ENCODE assay signal across 19 cellular contexts in the genomic region with DNA sequence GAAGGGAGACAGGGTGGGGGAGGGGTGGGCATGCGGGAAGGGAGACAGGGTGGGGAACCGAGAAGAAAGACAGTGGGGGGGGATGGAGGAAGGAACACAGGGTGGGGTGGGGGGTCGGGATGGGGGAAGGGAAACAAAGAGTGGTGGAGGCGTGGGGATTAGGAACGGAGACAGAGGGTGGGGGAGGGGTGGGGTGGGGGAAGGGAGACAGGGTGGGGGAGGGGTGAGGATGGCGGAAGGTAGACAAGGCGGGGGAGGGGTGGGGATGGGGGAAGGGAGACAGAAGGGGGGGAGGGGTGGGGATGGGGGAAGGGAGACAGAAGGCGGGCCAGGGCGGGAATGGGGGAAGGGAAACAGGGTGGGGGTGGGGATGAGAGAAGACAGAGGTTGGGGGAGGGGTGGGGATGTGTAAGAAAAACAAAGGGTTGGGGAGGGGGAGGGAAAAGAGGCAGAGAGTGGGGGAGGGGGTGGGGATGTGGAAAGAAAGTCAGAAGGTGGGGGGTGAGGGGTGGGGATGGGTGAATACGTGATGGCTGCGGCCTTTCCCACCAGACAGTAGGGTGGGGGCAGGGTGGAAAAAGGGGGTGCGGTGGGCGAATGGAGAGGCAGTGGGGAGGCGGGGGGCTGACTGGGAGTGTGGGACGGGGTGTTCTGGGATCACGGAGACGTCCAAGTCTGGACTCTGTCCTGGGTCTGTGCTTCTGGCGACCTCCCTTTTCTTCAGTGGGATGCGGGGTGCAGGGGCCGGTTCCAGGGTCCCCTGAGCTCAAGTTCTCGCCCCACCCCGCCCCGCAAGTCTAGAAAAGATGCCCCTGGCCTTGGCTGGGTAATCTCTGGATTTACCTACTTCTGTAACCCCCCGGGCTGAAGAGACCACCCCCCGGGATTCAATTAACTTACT. TPM values are rescaled to one million over a fixed set of nuclear protein-coding genes. Genes with fewer than 3 reads are reported as not detected.
A peak's percentile ranks its signal among the peaks of the same experiment; 100 is the strongest.
DNase-seq lines count a peak whose midpoint lies in the region; ATAC-seq and TF ChIP-seq lines count a peak whose summit lies in the region.
"Had no signal": no experiment of that assay in that cellular context is flagged by ENCODE, and none has a peak within 500 bp of the region (broad histone marks: within the 10 kb centered on the region; RNA-seq: fewer than 3 reads in every experiment).

No MANE protein-coding gene starts in this region.

- RAD21 ChIA-PET in HCT116 (lab: Charles Lee; ENCODE audit: low non-redundant PET in 1 of 2, low total read pairs in 2 of 2, uncharacterized antibody in 2 of 2, unreplicated experiment in 2 of 2), result no interaction called here

- H3K9me3 ChIP-seq in CD8-positive, alpha-beta memory T cell (ENCODE audit: low read length), result no peaks in the 10 kb centered on the region
- H3K9me3 ChIP-seq in HCT116 (ENCODE audit: control insufficient read depth in 1 of 2, insufficient read depth in 1 of 2, low read depth in 1 of 2, low read length in 2 of 2) (no peaks in the 10 kb centered on the region), OCI-LY1 (ENCODE audit: low read length) (no peaks in the 10 kb centered on the region), PC-9 (ENCODE audit: insufficient read depth, low read depth) (no peaks in the 10 kb centered on the region), prostate gland (no peaks in the 10 kb centered on the region), Peyer's patch (no peaks in the 10 kb centered on the region)
- H3K9me3 ChIP-seq: gastroesophageal sphincter, suprapubic skin had no signal

- H3K27me3 Mint-ChIP-seq in CD8-positive, alpha-beta memory T cell, result peaks cover 0 to 2% of the 10 kb centered on the region in 2 donors
- H3K27me3 Mint-ChIP-seq: activated CD4-positive, alpha-beta T cell treated with anti-CD3 and anti-CD28 coated beads, Interleukin-2, amount 10 ng/mL, durations not matched to agents 7 days and 5 days had no signal

- TF ChIP-seq RAD21 in HCT116 (IDR thresholded peaks at IDR 0.05; ENCODE audit: low read depth), result no peak

- H4K20me1 ChIP-seq in HCT116 (ENCODE audit: insufficient read depth) (no peaks in the 10 kb centered on the region), OCI-LY1 (ENCODE audit: insufficient read depth, low read length) (no peaks in the 10 kb centered on the region), PC-9 (ENCODE audit: insufficient read depth) (no peaks in the 10 kb centered on the region)

- peak; percentile 13; the same call in 1 of the 2 replicates for ATAC-seq in HCT116
- ATAC-seq: gastroesophageal sphincter, left cardiac atrium had no signal

- H3K27ac Mint-ChIP-seq in CD8-positive, alpha-beta memory T cell, result no peak overlapping the region
- H3K27ac Mint-ChIP-seq: activated CD4-positive, alpha-beta T cell treated with anti-CD3 and anti-CD28 coated beads, Interleukin-2, amount 10 ng/mL, durations not matched to agents 7 days and 5 days; CD14-positive monocyte had no signal

- intact Hi-C loops in HCT116 (cut with micrococcal nuclease) (no loop called here), PC-9 (cut with micrococcal nuclease; ENCODE audit: unreplicated experiment) (no loop called here), prostate gland (cut with DNase I) (no loop called here)

- TF ChIP-seq CTCF in HCT116 (IDR thresholded peaks at IDR 0.05 in 2 of 3, conservative IDR thresholded peaks at IDR 0.05 in 1 of 3; ENCODE audit: borderline replicate concordance in 1 of 3, insufficient read depth in 1 of 3, low read depth in 2 of 3, low read length in 2 of 3) (no peak), OCI-LY1 (IDR thresholded peaks at IDR 0.05; ENCODE audit: low read length) (no peak), kidney epithelial cell (IDR thresholded peaks at IDR 0.05; ENCODE audit: insufficient read depth, low read length, poor library complexity, severe bottlenecking) (no peak), PC-9 (conservative IDR thresholded peaks at IDR 0.05) (no peak), prostate gland (IDR thresholded peaks at IDR 0.05) (no peak), Peyer's patch (IDR thresholded peaks at IDR 0.05) (no peak)

- H3K36me3 ChIP-seq in CD8-positive, alpha-beta memory T cell (ENCODE audit: insufficient read depth, low read length), result no peaks in the 10 kb centered on the region
- 0 out of 4 replicates have a peak, but pooled peaks cover 0 to 3% of the 10 kb centered on the region in 2 experiments for H3K36me3 ChIP-seq in HCT116 (ENCODE audit: control insufficient read depth in 1 of 2, insufficient read depth in 2 of 2, low read length in 2 of 2)
- H3K36me3 ChIP-seq in OCI-LY1 (ENCODE audit: insufficient read depth, low read length), result peaks cover 15% of the 10 kb centered on the region; the same call in 1 of the 2 replicates
- no peaks in the 10 kb centered on the region for H3K36me3 ChIP-seq in kidney epithelial cell (ENCODE audit: control insufficient read depth, insufficient read depth, low read length)
- no peaks in the 10 kb centered on the region for H3K36me3 ChIP-seq in PC-9 (ENCODE audit: low read depth)
- H3K36me3 ChIP-seq in prostate gland, result no peaks in the 10 kb centered on the region
- H3K36me3 ChIP-seq in Peyer's patch, result no peaks in the 10 kb centered on the region
- H3K36me3 ChIP-seq: gastroesophageal sphincter, suprapubic skin had no signal

- H3K4me1 ChIP-seq in CD8-positive, alpha-beta memory T cell (ENCODE audit: insufficient read depth, low read length), result peaks cover 8% of the 10 kb centered on the region
- peaks cover 0 to 11% of the 10 kb centered on the region in 2 experiments; a peak in 2 of 4 replicates for H3K4me1 ChIP-seq in HCT116 (ENCODE audit: control insufficient read depth in 1 of 2, insufficient read depth in 2 of 2, low read length in 2 of 2)
- H3K4me1 ChIP-seq in OCI-LY1 (ENCODE audit: insufficient read depth, low read length, severe bottlenecking), result peaks cover 8% of the 10 kb centered on the region
- H3K4me1 ChIP-seq in PC-9 (replicated peaks; ENCODE audit: insufficient read depth), result no peaks in the 10 kb centered on the region
- no peaks in the 10 kb centered on the region for H3K4me1 ChIP-seq in prostate gland (replicated peaks)
- H3K4me1 ChIP-seq in Peyer's patch, result no peaks in the 10 kb centered on the region
- H3K4me1 ChIP-seq: gastroesophageal sphincter, suprapubic skin had no signal

- H3K9me3 Mint-ChIP-seq in CD8-positive, alpha-beta memory T cell, result no peaks in the 10 kb centered on the region
- H3K9me3 Mint-ChIP-seq: activated CD4-positive, alpha-beta T cell treated with anti-CD3 and anti-CD28 coated beads, Interleukin-2, amount 10 ng/mL, durations not matched to agents 7 days and 5 days had no signal

- H3K79me2 ChIP-seq in HCT116 (ENCODE audit: insufficient read depth, low read length) (no peaks in the 10 kb centered on the region), OCI-LY1 (ENCODE audit: insufficient read depth, low read length) (no peaks in the 10 kb centered on the region), PC-9 (ENCODE audit: low read depth) (no peaks in the 10 kb centered on the region)

- CTCF ChIA-PET in CD8-positive, alpha-beta memory T cell (lab: Charles Lee), result no interaction called here
- CTCF ChIA-PET in HCT116 (lab: Charles Lee) (interaction anchor here (0.6 to 2.2 kb wide), 7 partner anchors 9 to 201 kb away, joined by 3 to 11 read pairs (median 5); a partner anchor contains a TSS), PC-9 (lab: Charles Lee) (no interaction called here)

- H3K4me3 Mint-ChIP-seq in CD8-positive, alpha-beta memory T cell, result no peak overlapping the region
- H3K4me3 Mint-ChIP-seq: activated CD4-positive, alpha-beta T cell treated with anti-CD3 and anti-CD28 coated beads, Interleukin-2, amount 10 ng/mL, durations not matched to agents 7 days and 5 days; CD14-positive monocyte had no signal

- BruUV-seq in HCT116 (replicated peaks; lab: Mats Ljungman, UMichigan) (no TSS peak), PC-9 (replicated peaks; lab: Mats Ljungman, UMichigan) (no TSS peak)

- H3K27me3 ChIP-seq in CD8-positive, alpha-beta memory T cell (ENCODE audit: insufficient read depth, low read length, poor library complexity, severe bottlenecking), result no peaks in the 10 kb centered on the region
- H3K27me3 ChIP-seq in HCT116 (ENCODE audit: insufficient read depth, low read length) (no peaks in the 10 kb centered on the region), OCI-LY1 (ENCODE audit: insufficient read depth, low read length) (no peaks in the 10 kb centered on the region), kidney epithelial cell (ENCODE audit: control insufficient read depth, insufficient read depth, low read length) (no peaks in the 10 kb centered on the region), PC-9 (ENCODE audit: insufficient read depth, low read depth) (no peaks in the 10 kb centered on the region), prostate gland (replicated peaks; ENCODE audit: insufficient read depth) (no peaks in the 10 kb centered on the region), Peyer's patch (no peaks in the 10 kb centered on the region)

- peaks cover 0 to 4% (median 4%) of the 10 kb centered on the region in 3 donors for H3K4me1 Mint-ChIP-seq in CD8-positive, alpha-beta memory T cell

- H3K9me2 ChIP-seq in HCT116 (ENCODE audit: insufficient read depth) (no peaks in the 10 kb centered on the region), OCI-LY1 (ENCODE audit: low read depth, low read length) (no peaks in the 10 kb centered on the region), PC-9 (ENCODE audit: insufficient read depth) (no peaks in the 10 kb centered on the region)

- no peaks in the 10 kb centered on the region for H3F3A ChIP-seq in OCI-LY1 (ENCODE audit: insufficient read depth, low read length)
- no peaks in the 10 kb centered on the region for H3F3A ChIP-seq in PC-9 (ENCODE audit: insufficient read depth, low read depth)

- H2AFZ ChIP-seq in HCT116 (ENCODE audit: low read depth, low read length, poor library complexity, severe bottlenecking), result no peak overlapping the region
- H2AFZ ChIP-seq in OCI-LY1 (ENCODE audit: low read length), result no peak overlapping the region
- H2AFZ ChIP-seq in PC-9, result no peak overlapping the region

- H3K27ac ChIP-seq in CD8-positive, alpha-beta memory T cell (ENCODE audit: low read depth, low read length), result peak overlapping the region; percentile 100
- H3K27ac ChIP-seq in HCT116 (ENCODE audit: low read depth, low read length), result peak overlapping the region; percentile 52; the same call in 1 of the 2 replicates
- H3K27ac ChIP-seq in OCI-LY1 (ENCODE audit: low read depth, low read length, poor library complexity, severe bottlenecking), result peak overlapping the region; percentile 66
- H3K27ac ChIP-seq in PC-9, result no peak overlapping the region
- H3K27ac ChIP-seq in prostate gland, result no peak overlapping the region
- H3K27ac ChIP-seq in Peyer's patch, result no peak overlapping the region
- H3K27ac ChIP-seq: gastroesophageal sphincter, suprapubic skin had no signal

- POLR2A ChIA-PET in CD8-positive, alpha-beta memory T cell (lab: Charles Lee), result no interaction called here
- POLR2A ChIA-PET in HCT116 (lab: Charles Lee), result no interaction called here
- POLR2A ChIA-PET in PC-9 (lab: Charles Lee; ENCODE audit: unreplicated experiment), result no interaction called here

- TF ChIP-seq POLR2A in HCT116 (IDR thresholded peaks at IDR 0.05; ENCODE audit: borderline replicate concordance, extremely low read depth, insufficient read depth, insufficient read length), result no peak
- no peak for TF ChIP-seq POLR2A in prostate gland (IDR thresholded peaks at IDR 0.05)
- no peak for TF ChIP-seq POLR2A in Peyer's patch (IDR thresholded peaks at IDR 0.05)

- H3K4me2 ChIP-seq in HCT116 (ENCODE audit: low read length) (peak overlapping the region; percentile 64), OCI-LY1 (ENCODE audit: low read length) (peak overlapping the region; percentile 50), PC-9 (no peak overlapping the region)

- no peaks in the 10 kb centered on the region for H3K36me3 Mint-ChIP-seq in CD8-positive, alpha-beta memory T cell
- H3K36me3 Mint-ChIP-seq: CD14-positive monocyte had no signal

- H3K9ac ChIP-seq in HCT116 (ENCODE audit: low read length) (peak overlapping the region; percentile 54), OCI-LY1 (ENCODE audit: low read length) (peak overlapping the region; percentile 58)

- no peak for DNase-seq in CD8-positive, alpha-beta memory T cell
- DNase-seq in HCT116 (ENCODE audit: low read depth, low spot score) (no peak), kidney epithelial cell (ENCODE audit: low read depth) (no peak), PC-9 (no peak), NCI-H1092 (lab: John Stamatoyannopoulos, UW) (no peak), prostate gland (ENCODE audit: low spot score) (no peak), Peyer's patch (no peak)
- DNase-seq: DMS79 had no signal

- H3K4me3 ChIP-seq in CD8-positive, alpha-beta memory T cell (ENCODE audit: low read length), result peak overlapping the region; percentile 22
- H3K4me3 ChIP-seq in HCT116 (replicated peaks in 1 of 2; ENCODE audit: low read depth in 1 of 2, low read length in 2 of 2) (peak overlapping the region; percentile 60 to 61), OCI-LY1 (ENCODE audit: low read depth, low read length, poor library complexity, severe bottlenecking) (peak overlapping the region; percentile 62), kidney epithelial cell (ENCODE audit: low read depth, low read length) (peak overlapping the region; percentile 22), PC-9 (no peak overlapping the region), prostate gland (no peak overlapping the region), Peyer's patch (no peak overlapping the region)
- H3K4me3 ChIP-seq: gastroesophageal sphincter, suprapubic skin had no signal

- WGBS in prostate gland, result 83% methylated on average over 17 of the region's 25 CpGs

RNA-seq across cellular contexts. Expression of a gene that starts 0.7 kb away (rescaled TPM):
- total RNA-seq in CD8-positive, alpha-beta memory T cell, result not detected
- not detected for polyA plus RNA-seq in CD8-positive, alpha-beta memory T cell
- total RNA-seq in HCT116 (2021; ENCODE audit: unreplicated experiment) (28.4 TPM), kidney epithelial cell (3.7 and 3.8 TPM in 2 replicates), PC-9 (2021) (not detected in 2 replicates), prostate gland (100 to 1,000 TPM in 1 of 2 donors, not detected in 1; 103 TPM), Peyer's patch (not detected)
- polyA plus RNA-seq in HCT116 (2012), result 22.3 and 24.1 TPM in 2 replicates
- total RNA-seq: activated CD4-positive, alpha-beta T cell treated with anti-CD3 and anti-CD28 coated beads, Interleukin-2, amount 10 ng/mL, durations not matched to agents 7 days and 5 days; esophagus mucosa; gastroesophageal sphincter; left cardiac atrium; mesenteric fat pad; suprapubic skin had no signal
- polyA plus RNA-seq: CD14-positive monocyte, neural cell had no signal

RNA-seq across cellular contexts. Expression of a gene that starts 38.3 kb away (rescaled TPM):
- not detected for total RNA-seq in CD8-positive, alpha-beta memory T cell
- polyA plus RNA-seq in CD8-positive, alpha-beta memory T cell, result not detected
- total RNA-seq in HCT116 (2021; ENCODE audit: unreplicated experiment) (0.81 TPM), kidney epithelial cell (not detected in 2 replicates), PC-9 (2021) (not detected in 2 replicates), prostate gland (not detected), Peyer's patch (not detected)
- 0.15 and 0.70 TPM in 2 replicates for polyA plus RNA-seq in HCT116 (2012)
- total RNA-seq: activated CD4-positive, alpha-beta T cell treated with anti-CD3 and anti-CD28 coated beads, Interleukin-2, amount 10 ng/mL, durations not matched to agents 7 days and 5 days; cardiac septum; esophagus mucosa; gastroesophageal sphincter; left cardiac atrium; mesenteric fat pad; renal cortical epithelial cell; suprapubic skin had no signal
- polyA plus RNA-seq: CD14-positive monocyte, neural cell had no signal

RNA-seq across cellular contexts. Expression of a gene that starts 49.8 kb away (rescaled TPM):
- total RNA-seq in CD8-positive, alpha-beta memory T cell, result 1 to 10 TPM; 3.0 to 3.2 TPM
- polyA plus RNA-seq in CD8-positive, alpha-beta memory T cell, result 2.9 TPM
- 5.5 TPM for total RNA-seq in HCT116 (2021; ENCODE audit: unreplicated experiment)
- 1.1 and 1.9 TPM in 2 replicates for polyA plus RNA-seq in HCT116 (2012)
- 2.7 and 4.0 TPM in 2 replicates for total RNA-seq in kidney epithelial cell
- total RNA-seq in PC-9 (2021), result 1.7 and 1.8 TPM in 2 replicates
- total RNA-seq in prostate gland, result 10 to 100 TPM in 1 of 2 donors, under 1 TPM in 1; 0.50 to 33.9 TPM
- total RNA-seq in Peyer's patch, result under 1 TPM in 3 of 4 donors, not detected in 1; 0.47 to 0.80 (median 0.70) TPM
- polyA plus RNA-seq: CD14-positive monocyte had no signal

Comparison
In these comparisons a context has a peak if more than half of its experiments do, and no peak if none do; other contexts are left out.
1. H3K27ac ChIP-seq: peak in CD8-positive, alpha-beta memory T cell (single experiment), HCT116 (single experiment) and OCI-LY1 (single experiment); none in PC-9 (single experiment), prostate gland (0 of 2) and Peyer's patch (0 of 4).
2. H3K4me3 ChIP-seq: peak in CD8-positive, alpha-beta memory T cell (single experiment), HCT116 (2 of 2), OCI-LY1 (single experiment) and kidney epithelial cell (single experiment); none in PC-9 (single experiment), prostate gland (0 of 2) and Peyer's patch (0 of 4).